3 cellular contexts compared by ENCODE assay signal in the genomic region with DNA sequence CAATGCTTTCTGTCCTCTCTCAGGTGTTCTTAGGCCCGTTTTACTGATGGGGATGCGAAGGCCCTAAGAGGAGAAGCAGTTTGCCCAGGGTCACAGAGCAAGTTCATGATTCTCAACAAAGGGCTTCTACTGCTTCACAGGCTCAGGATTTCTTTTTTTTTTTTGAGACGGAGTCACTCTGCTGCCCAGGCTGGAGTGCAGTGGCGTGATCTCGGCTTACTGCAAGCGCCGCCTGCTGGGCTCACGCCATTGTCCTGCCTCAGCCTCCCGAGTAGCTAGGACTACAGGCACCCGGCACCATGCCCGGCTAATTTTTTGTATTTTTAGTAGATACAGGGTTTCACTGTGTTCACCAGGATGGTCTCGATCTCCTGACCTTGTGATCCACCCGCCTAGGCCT. TPM values are rescaled to one million over a fixed set of nuclear protein-coding genes. Genes with fewer than 3 reads are reported as not detected.
"Had no signal": no experiment of that assay in that cellular context is flagged by ENCODE, and none has a peak within 500 bp of the region (broad histone marks: within the 10 kb centered on the region; RNA-seq: fewer than 3 reads in every experiment).

No MANE protein-coding gene starts in this region.

RNA-seq across cellular contexts. Expression of a gene that starts 5.1 kb away (rescaled TPM):
- total RNA-seq: GM23248, HFFc6, IMR-90 had no signal
- polyA plus RNA-seq: GM23248, IMR-90 had no signal
